19 cellular contexts compared by ENCODE assay signal in the genomic region with DNA sequence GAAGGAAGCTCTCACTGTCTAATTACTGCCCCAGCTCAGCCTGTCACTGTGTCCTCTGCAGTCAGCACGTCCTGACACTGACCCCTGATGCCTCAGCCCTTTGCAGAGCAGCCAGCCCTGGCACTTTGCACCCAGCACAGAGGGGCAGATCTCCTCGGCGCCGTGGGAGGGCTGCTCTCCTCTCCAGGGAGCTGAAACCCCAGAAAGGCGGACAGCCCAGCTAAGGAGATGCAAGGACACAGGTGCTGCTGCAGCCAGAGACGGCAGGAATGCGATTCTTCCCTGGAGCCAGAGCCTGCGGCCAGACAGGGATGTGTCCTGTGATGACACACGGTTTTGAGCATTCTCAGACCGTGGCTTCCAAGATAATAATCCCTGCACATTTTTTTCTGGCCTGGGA. TPM values are rescaled to one million over a fixed set of nuclear protein-coding genes. Genes with fewer than 3 reads are reported as not detected.
DNase-seq lines count a peak whose midpoint lies in the region; ATAC-seq, FAIRE-seq and TF ChIP-seq lines count a peak whose summit lies in the region.
"Had no signal": no experiment of that assay in that cellular context is flagged by ENCODE, and none has a peak within 500 bp of the region (broad histone marks: within the 10 kb centered on the region; RNA-seq: fewer than 3 reads in every experiment).

No MANE protein-coding gene starts in this region.

- H3K4me1 ChIP-seq in A549 (no peaks in the 10 kb centered on the region), Panc1 (ENCODE audit: control insufficient read depth, insufficient read depth, low read length) (no peaks in the 10 kb centered on the region)

- POLR2A ChIA-PET in A549 (lab: Yijun Ruan, JAX) (no interaction called here), Panc1 (lab: Charles Lee) (no interaction called here)

- no peak for TF ChIP-seq RAD21 in A549 (conservative IDR thresholded peaks at IDR 0.05 in 1 of 2, IDR thresholded peaks at IDR 0.05 in 1 of 2)

- no peak for FAIRE-seq in A549 (lab: Jason Lieb, UNC)

- H3K4me3 ChIP-seq in A549 (no peak overlapping the region), Panc1 (ENCODE audit: low read depth in 2 of 2, low read length in 2 of 2) (no peak overlapping the region)

- peak overlapping the region; percentile 7; the same call in 1 of the 3 replicates for H3K4me2 ChIP-seq in A549
- H3K4me2 ChIP-seq: KMS-11 had no signal

- no peak for TF ChIP-seq EP300 in A549 (IDR thresholded peaks at IDR 0.05)

- in situ Hi-C loops in Panc1 (cut with HindIII; ENCODE audit: low pct_unique_long_range_greater_than_20kb, low sequenced_read_pairs): no loop called here

- WGBS in A549 (ENCODE audit: missing lambda C conversion rate): 29% methylated on average over 10 of the region's 10 CpGs

- no peak for TF ChIP-seq POLR2A in A549 (IDR thresholded peaks at IDR 0.05; ENCODE audit: low read length)

- BruUV-seq in Panc1 (replicated peaks; lab: Mats Ljungman, UMichigan): no TSS peak

- CTCF ChIA-PET in A549 (lab: Yijun Ruan, JAX) (interaction anchor here (2.6 kb wide), 2 partner anchors 49 to 427 kb away, joined by 9 to 10 read pairs; no protein-coding TSS in a partner anchor), Panc1 (lab: Charles Lee) (no interaction called here)

- peaks cover 7% of the 10 kb centered on the region for H3K27me3 ChIP-seq in Panc1 (ENCODE audit: control insufficient read depth, insufficient read depth, low read length)

- peak; percentile 47 to 66; a peak in 4 of 6 replicates for ATAC-seq in A549
- peak; percentile 48; the same call in 1 of the 2 replicates for ATAC-seq in Panc1
- ATAC-seq in HG02840 (IDR thresholded peaks at IDR 0.05; ENCODE audit: low FRiP score, unreplicated experiment): no peak
- ATAC-seq in HG02852 (IDR thresholded peaks at IDR 0.05; ENCODE audit: unreplicated experiment): no peak
- ATAC-seq: PC-3, Right ventricle myocardium inferior, T-helper 17 cell had no signal

- H3K27ac ChIP-seq in A549 (no peak overlapping the region), Panc1 (ENCODE audit: low read length) (no peak overlapping the region)
- H3K27ac ChIP-seq: HL-60, KMS-11 had no signal

- H3K9me3 ChIP-seq in A549 (peaks cover 20% of the 10 kb centered on the region; the same call in 2 of the 3 replicates), Panc1 (ENCODE audit: control insufficient read depth, insufficient read depth, low read depth, low read length) (no peaks in the 10 kb centered on the region)

- intact Hi-C loops in Panc1 (cut with micrococcal nuclease; ENCODE audit: unreplicated experiment): no loop called here

- DNase-seq in A549 (ENCODE audit: low read depth in 1 of 2, low spot score in 1 of 2): no peak
- peak; percentile 32 for DNase-seq in ELR (ENCODE audit: low read depth)
- DNase-seq in Panc1 (ENCODE audit: low read depth, low spot score): no peak
- DNase-seq in islet precursor cell: peak; percentile 90
- no peak for DNase-seq in H4 (ENCODE audit: low spot score)
- no peak for DNase-seq in GM20000 (ENCODE audit: low spot score)
- DNase-seq: CD4-positive, alpha-beta T cell; DMS79 treated with DMSO at 0.1 percent for 48 hours; NCI-H1417; NCI-H2081; NCI-H226; NCI-H526 treated with DMSO at 0.1 percent for 48 hours; PC-3; T-helper 17 cell had no signal

- TF ChIP-seq CTCF in A549 (IDR thresholded peaks at IDR 0.05) (no peak), Panc1 (IDR thresholded peaks at IDR 0.05) (no peak), GM20000 (IDR thresholded peaks at IDR 0.05; ENCODE audit: extremely low read depth, missing control alignments) (no peak)

- H3K36me3 ChIP-seq in Panc1 (ENCODE audit: control insufficient read depth, insufficient read depth, low read length): no peaks in the 10 kb centered on the region

TF ChIP-seq in A549, 52 proteins besides CTCF, POLR2A, EP300 and RAD21:
- TF ChIP-seq ZC3H11A (IDR thresholded peaks at IDR 0.05) (no peak), ZNF302 (CRISPR knock-in tag; IDR thresholded peaks at IDR 0.05) (no peak)

RNA-seq across cellular contexts. Expression of a gene that starts 34.5 kb away (rescaled TPM):
- 0.12 and 0.22 TPM in 2 replicates for polyA plus RNA-seq in A549 (2011; rRNA removed)
- polyA plus RNA-seq in A549 (2012; cell fraction: cytosol; rRNA removed): 0.54 and 0.75 TPM in 2 replicates
- 0.72 TPM in 2 replicates for polyA plus RNA-seq in A549 (2012; cell fraction: nucleus; rRNA removed)
- 0.41 to 0.73 TPM (median 0.59 TPM) in 3 replicates for polyA plus RNA-seq in A549 (2017; fragmentation: RNase III; extraction: RNeasy Plus Mini Kit Qiagen cat#74134 plus additional on column Dnase treatment)
- 0.08 TPM in 1 of 2 replicates, not detected in the other for polyA minus RNA-seq in A549 (2011; rRNA and poly(A)+ RNA removed)
- total RNA-seq in Panc1 (2021; ENCODE audit: unreplicated experiment): 0.21 TPM
- polyA plus RNA-seq in Panc1 (2012; ENCODE audit: insufficient read length): 0.11 TPM
- not detected in 2 replicates for total RNA-seq in H4 (2014; rRNA removed; shearing (Covaris generic))
- total RNA-seq: CD4-positive, alpha-beta T cell; Right ventricle myocardium inferior; T-helper 17 cell had no signal

Comparison
In these comparisons a context has a peak if more than half of its experiments do, and no peak if none do; other contexts are left out.
1. ATAC-seq: peak in A549 (2 of 2) and Panc1 (single experiment); none in HG02840 (single experiment) and HG02852 (single experiment).
2. DNase-seq: peak in ELR (single experiment) and islet precursor cell (single experiment); none in A549 (0 of 2), Panc1 (single experiment), H4 (single experiment) and GM20000 (single experiment).